1 cellular context compared by ENCODE assay signal in the genomic region with DNA sequence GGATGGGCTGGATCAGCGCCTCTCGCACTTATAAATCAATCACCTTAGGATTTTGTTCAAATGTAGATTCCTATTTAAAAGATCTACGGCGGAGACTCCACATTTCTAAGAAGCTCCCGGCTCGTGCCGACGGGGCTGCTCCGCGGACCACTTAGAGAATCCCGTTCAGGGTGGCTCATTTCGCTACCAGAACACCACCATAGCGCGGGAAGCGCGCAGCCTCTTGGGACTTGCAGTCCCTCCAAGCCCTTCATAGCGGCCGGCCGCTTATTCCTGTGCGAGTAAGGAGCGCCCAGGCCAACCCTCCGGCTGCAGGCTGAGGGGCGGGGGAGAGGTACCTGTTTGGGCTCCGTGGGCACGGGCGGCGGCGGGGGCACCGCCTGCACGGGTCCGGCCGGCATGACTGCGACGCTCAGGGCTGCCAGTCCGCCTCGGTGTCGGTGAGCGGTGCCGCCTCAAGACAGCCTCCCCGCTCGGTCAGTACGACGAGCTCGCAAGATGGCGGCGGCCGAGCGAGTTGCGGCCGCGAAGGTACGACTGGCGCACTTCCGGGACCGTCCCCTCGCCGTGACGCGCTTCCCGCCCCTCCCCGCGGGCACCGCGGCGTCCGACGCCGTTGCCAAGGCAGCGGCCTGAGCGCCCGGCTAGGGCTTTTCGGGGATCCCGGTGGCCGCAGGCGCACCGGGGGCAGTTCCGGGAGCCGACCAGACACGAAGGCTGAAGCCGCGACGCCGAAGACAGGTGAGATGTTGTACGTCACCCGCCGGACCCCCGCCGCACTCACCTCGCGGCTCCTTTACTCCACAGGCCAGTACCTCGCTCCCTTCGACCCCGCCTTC.
A peak's percentile ranks its signal among the peaks of the same experiment; 100 is the strongest.
TF ChIP-seq lines count a peak whose summit lies in the region.

CCDC157 (plus strand) TSS at position 616 of the 839 bp plus-strand sequence. CDS start 8,994 bp downstream, outside the sequence.
SF3A1 (minus strand) TSS at position 503 of the 839 bp plus-strand sequence; CDS start at position 401, 102 bp downstream.

TF ChIP-seq in HepG2, 621 proteins besides CTCF, POLR2A, EP300 and RAD21 (continued from another document and continues in another):
- no peak for TF ChIP-seq NR2F6 (IDR thresholded peaks at IDR 0.05)
- TF ChIP-seq NR2F6 (CRISPR knock-in tag; IDR thresholded peaks at IDR 0.05), result 0 out of 2 replicates have a peak, but pooled peaks have one; percentile 24
- peak; percentile 93 for TF ChIP-seq ZNF788 (CRISPR knock-in tag; IDR thresholded peaks at IDR 0.05; ENCODE audit: borderline replicate concordance)
- TF ChIP-seq, protein P1, sequence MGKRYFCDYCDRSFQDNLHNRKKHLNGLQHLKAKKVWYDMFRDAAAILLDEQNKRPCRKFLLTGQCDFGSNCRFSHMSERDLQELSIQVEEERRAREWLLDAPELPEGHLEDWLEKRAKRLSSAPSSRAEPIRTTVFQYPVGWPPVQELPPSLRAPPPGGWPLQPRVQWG (CRISPR knock-in tag; IDR thresholded peaks at IDR 0.05; ENCODE audit: borderline replicate concordance, low read depth), result no peak
- TF ChIP-seq DRAP1 (CRISPR knock-in tag; IDR thresholded peaks at IDR 0.05), result peak; percentile 38; the same call in 1 of the 2 replicates
- peak; percentile 61; the same call in 1 of the 2 replicates for TF ChIP-seq BRD4 (CRISPR knock-in tag; IDR thresholded peaks at IDR 0.05)
- peak; percentile 60; the same call in 1 of the 2 replicates for TF ChIP-seq ZNF614 (CRISPR knock-in tag; IDR thresholded peaks at IDR 0.05; ENCODE audit: borderline replicate concordance)
- 0 out of 2 replicates have a peak, but pooled peaks have one; percentile 35 for TF ChIP-seq MTF1 (CRISPR knock-in tag; IDR thresholded peaks at IDR 0.05)
- no peak for TF ChIP-seq TOPORS (CRISPR knock-in tag; IDR thresholded peaks at IDR 0.05)
- TF ChIP-seq THAP7 (CRISPR knock-in tag; IDR thresholded peaks at IDR 0.05), result peak; percentile 84; the same call in 1 of the 2 replicates
- TF ChIP-seq ZFP36 (IDR thresholded peaks at IDR 0.05; ENCODE audit: borderline replicate concordance, low read depth, low read length, partially characterized antibody), result no peak
- no peak for TF ChIP-seq SCMH1 (CRISPR knock-in tag; IDR thresholded peaks at IDR 0.05; ENCODE audit: borderline replicate concordance)
- TF ChIP-seq, protein P2, sequence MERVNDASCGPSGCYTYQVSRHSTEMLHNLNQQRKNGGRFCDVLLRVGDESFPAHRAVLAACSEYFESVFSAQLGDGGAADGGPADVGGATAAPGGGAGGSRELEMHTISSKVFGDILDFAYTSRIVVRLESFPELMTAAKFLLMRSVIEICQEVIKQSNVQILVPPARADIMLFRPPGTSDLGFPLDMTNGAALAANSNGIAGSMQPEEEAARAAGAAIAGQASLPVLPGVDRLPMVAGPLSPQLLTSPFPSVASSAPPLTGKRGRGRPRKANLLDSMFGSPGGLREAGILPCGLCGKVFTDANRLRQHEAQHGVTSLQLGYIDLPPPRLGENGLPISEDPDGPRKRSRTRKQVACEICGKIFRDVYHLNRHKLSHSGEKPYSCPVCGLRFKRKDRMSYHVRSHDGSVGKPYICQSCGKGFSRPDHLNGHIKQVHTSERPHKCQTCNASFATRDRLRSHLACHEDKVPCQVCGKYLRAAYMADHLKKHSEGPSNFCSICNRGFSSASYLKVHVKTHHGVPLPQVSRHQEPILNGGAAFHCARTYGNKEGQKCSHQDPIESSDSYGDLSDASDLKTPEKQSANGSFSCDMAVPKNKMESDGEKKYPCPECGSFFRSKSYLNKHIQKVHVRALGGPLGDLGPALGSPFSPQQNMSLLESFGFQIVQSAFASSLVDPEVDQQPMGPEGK (CRISPR knock-in tag; IDR thresholded peaks at IDR 0.05), result no peak
- TF ChIP-seq KDM1A (CRISPR knock-in tag; IDR thresholded peaks at IDR 0.05), result no peak
- TF ChIP-seq ZNF274 (CRISPR knock-in tag; IDR thresholded peaks at IDR 0.05), result peak; percentile 89; the same call in 1 of the 2 replicates
- TF ChIP-seq ZKSCAN5 (CRISPR knock-in tag; IDR thresholded peaks at IDR 0.05), result no peak
- peak; percentile 78; the same call in 1 of the 2 replicates for TF ChIP-seq ZBTB10 (CRISPR knock-in tag; IDR thresholded peaks at IDR 0.05; ENCODE audit: borderline replicate concordance)
- peak; percentile 54; the same call in 1 of the 2 replicates for TF ChIP-seq ZMYM4 (CRISPR knock-in tag; IDR thresholded peaks at IDR 0.05)
- TF ChIP-seq, protein P3, sequence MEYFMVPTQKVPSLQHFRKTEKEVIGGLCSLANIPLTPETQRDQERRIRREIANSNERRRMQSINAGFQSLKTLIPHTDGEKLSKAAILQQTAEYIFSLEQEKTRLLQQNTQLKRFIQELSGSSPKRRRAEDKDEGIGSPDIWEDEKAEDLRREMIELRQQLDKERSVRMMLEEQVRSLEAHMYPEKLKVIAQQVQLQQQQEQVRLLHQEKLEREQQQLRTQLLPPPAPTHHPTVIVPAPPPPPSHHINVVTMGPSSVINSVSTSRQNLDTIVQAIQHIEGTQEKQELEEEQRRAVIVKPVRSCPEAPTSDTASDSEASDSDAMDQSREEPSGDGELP (IDR thresholded peaks at IDR 0.05; ENCODE audit: borderline replicate concordance, low read depth), result no peak
- no peak for TF ChIP-seq IRF1 (CRISPR knock-in tag; IDR thresholded peaks at IDR 0.05; ENCODE audit: low read depth)
- TF ChIP-seq SMAD1 (CRISPR knock-in tag; IDR thresholded peaks at IDR 0.05; ENCODE audit: borderline replicate concordance, low read depth), result 0 out of 2 replicates have a peak, but pooled peaks have one; percentile 53
- no peak for TF ChIP-seq ZXDC (CRISPR knock-in tag; IDR thresholded peaks at IDR 0.05)
- no peak for TF ChIP-seq MBNL3 (CRISPR knock-in tag; conservative IDR thresholded peaks at IDR 0.05)
- TF ChIP-seq ZNF230 (CRISPR knock-in tag; IDR thresholded peaks at IDR 0.05), result no peak
- peak; percentile 91 for TF ChIP-seq ARNT2 (CRISPR knock-in tag; IDR thresholded peaks at IDR 0.05; ENCODE audit: low read depth)
- no peak for TF ChIP-seq GZF1 (CRISPR knock-in tag; IDR thresholded peaks at IDR 0.05)
- TF ChIP-seq PAX8 (CRISPR knock-in tag; IDR thresholded peaks at IDR 0.05; ENCODE audit: borderline replicate concordance), result no peak
- TF ChIP-seq KLF9 (CRISPR knock-in tag; IDR thresholded peaks at IDR 0.05; ENCODE audit: low read depth), result no peak
- TF ChIP-seq, protein P4, sequence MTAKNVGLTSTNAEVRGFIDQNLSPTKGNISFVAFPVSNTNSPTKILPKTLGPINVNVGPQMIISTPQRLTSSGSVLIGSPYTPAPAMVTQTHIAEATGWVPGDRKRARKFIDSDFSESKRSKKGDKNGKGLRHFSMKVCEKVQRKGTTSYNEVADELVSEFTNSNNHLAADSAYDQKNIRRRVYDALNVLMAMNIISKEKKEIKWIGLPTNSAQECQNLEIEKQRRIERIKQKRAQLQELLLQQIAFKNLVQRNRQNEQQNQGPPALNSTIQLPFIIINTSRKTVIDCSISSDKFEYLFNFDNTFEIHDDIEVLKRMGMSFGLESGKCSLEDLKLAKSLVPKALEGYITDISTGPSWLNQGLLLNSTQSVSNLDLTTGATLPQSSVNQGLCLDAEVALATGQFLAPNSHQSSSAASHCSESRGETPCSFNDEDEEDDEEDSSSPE (CRISPR knock-in tag; IDR thresholded peaks at IDR 0.05), result no peak; the same call in 1 of the 2 replicates
- peak; percentile 100 for TF ChIP-seq ARID4A (CRISPR knock-in tag; IDR thresholded peaks at IDR 0.05; ENCODE audit: borderline replicate concordance)
- no peak for TF ChIP-seq NCOR1 (IDR thresholded peaks at IDR 0.05; ENCODE audit: borderline replicate concordance, low read length)
- TF ChIP-seq ZBTB39 (CRISPR knock-in tag; IDR thresholded peaks at IDR 0.05), result no peak; the same call in 1 of the 2 replicates
- no peak for TF ChIP-seq PITX1 (CRISPR knock-in tag; IDR thresholded peaks at IDR 0.05)
- TF ChIP-seq ZNF263 (CRISPR knock-in tag; IDR thresholded peaks at IDR 0.05), result no peak
